ENCODE assay signal across 6 cellular contexts in genomic region chr6:28369463-28369862, GRCh38.
"Had no signal": no experiment of that assay in that cellular context is flagged by ENCODE, and none has a peak within 500 bp of the region (broad histone marks: within the 10 kb centered on the region; RNA-seq: fewer than 3 reads in every experiment).

No MANE protein-coding gene starts in this region.

- DNase-seq: GDM1, GF-D8 had no signal

- ATAC-seq: GM12878 had no signal

- FAIRE-seq: GM12892, GM18507, GM19239 had no signal

- H3K4me3 ChIP-seq: GM12878 had no signal
